29 cellular contexts compared by ENCODE assay signal in the genomic region with DNA sequence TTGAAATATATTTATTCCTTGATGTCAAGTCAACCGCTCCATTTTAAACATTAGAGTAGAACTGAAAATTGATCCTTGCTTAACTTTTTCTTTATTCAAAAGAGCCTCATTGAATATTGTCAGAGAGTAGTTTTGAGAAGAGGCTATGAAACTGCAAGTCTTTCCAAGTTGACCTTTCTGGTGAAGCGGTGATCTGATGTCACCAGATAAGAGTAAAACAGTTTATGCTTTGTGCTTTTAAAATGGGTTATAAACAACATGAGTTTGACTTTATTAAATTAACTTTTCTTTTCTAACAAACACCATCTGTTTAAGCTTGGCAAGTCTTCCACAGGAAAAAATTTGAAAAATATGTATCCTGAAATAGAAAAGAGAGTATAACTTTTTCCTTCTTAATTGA.
"Had no signal": no experiment of that assay in that cellular context is flagged by ENCODE, and none has a peak within 500 bp of the region (broad histone marks: within the 10 kb centered on the region; RNA-seq: fewer than 3 reads in every experiment).

No MANE protein-coding gene starts in this region.

- H3K27ac ChIP-seq: neutrophil, pancreas, prostate gland, right atrium auricular region, right lobe of liver, skin epidermis, spleen, suprapubic skin, testis, tibial artery, transverse colon, upper lobe of right lung, uterus had no signal

- H3K27me3 ChIP-seq: neutrophil, pancreas, right atrium auricular region, right lobe of liver, spleen, suprapubic skin, testis, tibial artery, transverse colon, upper lobe of right lung, uterus had no signal

- H3K4me3 ChIP-seq: pancreas, prostate gland, right atrium auricular region, right lobe of liver, skin epidermis, smooth muscle cell, spleen, suprapubic skin, testis, tibial artery, transverse colon, upper lobe of right lung, uterus had no signal

- ATAC-seq: naive thymus-derived CD8-positive, alpha-beta T cell; natural killer cell treated with Interleukin-12 subunit alpha and Interleukin-12 subunit beta and Interleukin-15 and Interleukin-18, amount 100 ng/mL, for 72 hours; pancreas; right lobe of liver; stimulated activated memory B cell treated with anti-CD40 and anti-IgM and Interleukin-4, amounts not matched to agents 10 μg/mL and 1 μg/mL and 100 μg/mL, for 72 hours; stimulated activated naive CD8-positive, alpha-beta T cell treated with anti-CD3 and anti-CD28 coated beads, Interleukin-15, amount 100 ng/mL, for 72 hours; stimulated activated naive CD8-positive, alpha-beta T cell treated with anti-CD3 and anti-CD28 coated beads, Interleukin-15, Interleukin-2, amounts not matched to agents 100 U/mL and 50 U/mL, for 24 hours; upper lobe of right lung had no signal

- H3K4me1 ChIP-seq: pancreas, prostate gland, right atrium auricular region, right lobe of liver, spleen, testis, tibial artery, upper lobe of right lung, uterus had no signal

- H3K36me3 ChIP-seq: neutrophil, pancreas, prostate gland, right atrium auricular region, right lobe of liver, spleen, suprapubic skin, tibial artery, transverse colon, upper lobe of right lung, uterus had no signal

- H3K9me3 ChIP-seq: neutrophil, pancreas, prostate gland, right atrium auricular region, right lobe of liver, suprapubic skin, testis, tibial artery, transverse colon, upper lobe of right lung, uterus had no signal

- DNase-seq: naive thymus-derived CD8-positive, alpha-beta T cell; nephron progenitor cell; nucleus accumbens; pancreas; retina; right lobe of liver; spleen; stimulated activated CD4-positive, alpha-beta T cell treated with anti-CD3 and anti-CD28 coated beads, Interleukin-12 subunit alpha, Interleukin-12 subunit beta, amount 100 ng/mL, for 4 hours; stimulated activated CD4-positive, alpha-beta T cell treated with anti-CD3 and anti-CD28 coated beads, Interleukin-1b, Interleukin-23, amount 100 ng/mL, for 48 hours; stimulated activated CD4-positive, alpha-beta T cell treated with anti-CD3 and anti-CD28 coated beads, Interleukin-4, amount 100 ng/mL, for 1 hour; stimulated activated CD4-positive, alpha-beta T cell treated with anti-CD3 and anti-CD28 coated beads, Interleukin-4, amount 100 ng/mL, for 4 hours; stimulated activated CD8-positive, alpha-beta memory T cell treated with anti-CD3 and anti-CD28 coated beads, Interleukin-4, amount 100 ng/mL, for 48 hours; stimulated activated naive CD4-positive, alpha-beta T cell; stimulated activated naive CD8-positive, alpha-beta T cell treated with anti-CD3 and anti-CD28 coated beads, Interleukin-15, amount 100 ng/mL, for 72 hours; stimulated activated naive CD8-positive, alpha-beta T cell treated with anti-CD3 and anti-CD28 coated beads, Interleukin-15, Interleukin-2, amounts not matched to agents 100 U/mL and 50 U/mL, for 24 hours; substantia nigra; testis; tibial artery; transverse colon; upper lobe of right lung; uterus had no signal
